In genomic region chr19:7942981-7943443, GRCh38 we compare ENCODE assay signal across 1 cellular context.
TF ChIP-seq lines count a peak whose summit lies in the region.

No MANE protein-coding gene starts in this region.

TF ChIP-seq in GM12878, 131 proteins besides CTCF, POLR2A, EP300 and RAD21:
- TF ChIP-seq RCOR1 (conservative IDR thresholded peaks at IDR 0.05; ENCODE audit: low read depth, low read length) (no peak), WRNIP1 (IDR thresholded peaks at IDR 0.05; ENCODE audit: borderline replicate concordance, low read depth, low read length) (no peak), CUX1 (IDR thresholded peaks at IDR 0.05; ENCODE audit: insufficient replicate concordance, low read depth, low read length) (no peak), SP1 (IDR thresholded peaks at IDR 0.05; ENCODE audit: low read depth, low read length) (no peak), ZNF274 (IDR thresholded peaks at IDR 0.05; ENCODE audit: insufficient read depth, insufficient read length) (no peak), PML (IDR thresholded peaks at IDR 0.05; ENCODE audit: low read length) (no peak), HDAC6 (IDR thresholded peaks at IDR 0.05; ENCODE audit: unreplicated experiment) (no peak), BCL11A (IDR thresholded peaks at IDR 0.05; ENCODE audit: low read depth, low read length) (no peak)
